27 cellular contexts compared by ENCODE assay signal in the genomic region with DNA sequence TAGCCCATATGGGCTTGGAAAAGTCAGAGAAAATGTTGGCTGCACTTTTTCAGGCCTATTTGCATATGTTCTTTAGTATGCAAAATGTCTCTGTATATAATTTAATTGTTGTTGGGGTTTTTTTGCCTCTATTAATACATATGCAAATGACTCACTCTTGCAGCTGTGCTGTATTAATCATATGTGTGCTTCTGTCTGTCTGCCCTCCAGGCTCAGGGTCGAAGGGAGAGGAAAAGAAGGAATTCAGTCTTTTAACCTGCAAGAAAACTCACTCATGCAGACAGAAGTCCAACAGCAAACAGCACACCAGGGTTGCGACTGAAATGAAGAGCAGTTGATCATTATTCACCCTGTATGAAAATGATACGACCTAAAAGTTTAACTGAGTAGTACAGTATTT.
DNase-seq lines count a peak whose midpoint lies in the region; ATAC-seq and TF ChIP-seq lines count a peak whose summit lies in the region.
"Had no signal": no experiment of that assay in that cellular context is flagged by ENCODE, and none has a peak within 500 bp of the region (broad histone marks: within the 10 kb centered on the region; RNA-seq: fewer than 3 reads in every experiment).

No MANE protein-coding gene starts in this region.

- H3K9me3 Mint-ChIP-seq in neural crest cell, result peaks cover 2% of the 10 kb centered on the region
- peaks cover 10 to 18% of the 10 kb centered on the region in 2 donors for H3K9me3 Mint-ChIP-seq in natural killer cell

- H3K4me3 ChIP-seq in epithelial cell of esophagus (ENCODE audit: low read length), result no peak overlapping the region
- H3K4me3 ChIP-seq: BLaER1, testis, uterus had no signal

- CTCF ChIA-PET in RWPE1 (lab: Yijun Ruan, JAX), result no interaction called here

- POLR2A ChIA-PET in RWPE1 (lab: Yijun Ruan, JAX; ENCODE audit: low non-redundant PET), result no interaction called here

- DNase-seq in LHCN-M2 (ENCODE audit: low read depth) (peak; percentile 0), RWPE1 (ENCODE audit: low spot score) (peak; percentile 4), epithelial cell of esophagus (ENCODE audit: low read depth) (peak; percentile 57), neural crest cell (ENCODE audit: low read depth, low spot score) (no peak), NCI-H226 (no peak), SKM-1 (lab: John Stamatoyannopoulos, UW; ENCODE audit: unreplicated experiment) (no peak), natural killer cell (no peak)
- DNase-seq: activated CD4-positive, alpha-beta T cell treated with anti-CD3 and anti-CD28 coated beads for 36 hours; activated CD8-positive, alpha-beta T cell treated with anti-CD3 and anti-CD28 coated beads, Interleukin-2, amount 10 ng/mL, durations not matched to agents 7 days and 5 days; activated effector memory CD4-positive, alpha-beta T cell treated with Interleukin-2 at 50 U/mL for 16 hours; activated T-cell treated with anti-CD3 and anti-CD28 coated beads for 4 hours; anterior cingulate cortex; central memory CD4-positive, alpha-beta T cell; GDM1; kidney glomerular epithelial cell; MV-4-11; NCI-H187 treated with DMSO at 0.1 percent for 48 hours; NCI-H748 treated with DMSO at 0.1 percent for 48 hours; stimulated activated naive CD4-positive, alpha-beta T cell; T-helper 2 cell; testis; uterus had no signal

- no peak for TF ChIP-seq CTCF in RWPE1 (conservative IDR thresholded peaks at IDR 0.05; ENCODE audit: low read depth)
- TF ChIP-seq CTCF in epithelial cell of esophagus (IDR thresholded peaks at IDR 0.05; ENCODE audit: insufficient read depth, low read depth, low read length, missing control alignments), result no peak
- TF ChIP-seq CTCF in neural crest cell (conservative IDR thresholded peaks at IDR 0.05), result no peak
- TF ChIP-seq CTCF in natural killer cell (IDR thresholded peaks at IDR 0.05), result no peak

- H3K4me1 Mint-ChIP-seq in neural crest cell, result peaks cover 43% of the 10 kb centered on the region
- no peaks in the 10 kb centered on the region for H3K4me1 Mint-ChIP-seq in natural killer cell
- H3K4me1 Mint-ChIP-seq: activated CD4-positive, alpha-beta T cell treated with anti-CD3 and anti-CD28 coated beads for 36 hours had no signal

- H3K27ac ChIP-seq in RWPE1, result no peak overlapping the region
- H3K27ac ChIP-seq: BLaER1, neutrophil, testis, uterus had no signal

- no peaks in the 10 kb centered on the region for H3K27me3 Mint-ChIP-seq in neural crest cell (ENCODE audit: low read depth)
- no peaks in the 10 kb centered on the region for H3K27me3 Mint-ChIP-seq in natural killer cell (ENCODE audit: low read depth in 2 of 2)
- H3K27me3 Mint-ChIP-seq: activated CD4-positive, alpha-beta T cell treated with anti-CD3 and anti-CD28 coated beads for 36 hours; activated naive CD8-positive, alpha-beta T cell; progenitor cell of endocrine pancreas had no signal

- no peak for ATAC-seq in activated CD4-positive, CD25-positive, alpha-beta regulatory T cell treated with anti-CD3 and anti-CD28 coated beads, Interleukin-2, amount 50 U/mL, for 24 hours
- ATAC-seq in natural killer cell, result no peak
- ATAC-seq: activated CD4-positive, alpha-beta T cell treated with anti-CD3 and anti-CD28 coated beads for 36 hours; activated CD8-positive, alpha-beta T cell treated with anti-CD3 and anti-CD28 coated beads, Interleukin-2, amount 10 ng/mL, durations not matched to agents 7 days and 5 days had no signal

- H3K4me3 Mint-ChIP-seq in neural crest cell (peak overlapping the region; percentile 9), natural killer cell (no peak overlapping the region)
- H3K4me3 Mint-ChIP-seq: activated CD4-positive, alpha-beta T cell treated with anti-CD3 and anti-CD28 coated beads for 36 hours; activated CD8-positive, alpha-beta T cell treated with anti-CD3 and anti-CD28 coated beads, Interleukin-2, amount 10 ng/mL, durations not matched to agents 7 days and 5 days; activated naive CD8-positive, alpha-beta T cell had no signal

- H3K27ac Mint-ChIP-seq in neural crest cell (ENCODE audit: unreplicated experiment), result peak overlapping the region; percentile 10
- no peak overlapping the region for H3K27ac Mint-ChIP-seq in natural killer cell
- H3K27ac Mint-ChIP-seq: activated CD4-positive, alpha-beta T cell treated with anti-CD3 and anti-CD28 coated beads for 36 hours; activated CD8-positive, alpha-beta T cell treated with anti-CD3 and anti-CD28 coated beads, Interleukin-2, amount 10 ng/mL, durations not matched to agents 7 days and 5 days; activated naive CD8-positive, alpha-beta T cell; progenitor cell of endocrine pancreas had no signal

- peaks cover 11% of the 10 kb centered on the region for H3K36me3 Mint-ChIP-seq in neural crest cell (ENCODE audit: low read depth)
- H3K36me3 Mint-ChIP-seq in natural killer cell, result no peaks in the 10 kb centered on the region
- H3K36me3 Mint-ChIP-seq: activated naive CD8-positive, alpha-beta T cell had no signal

- intact Hi-C loops in natural killer cell (cut with micrococcal nuclease), result no loop called here

Comparison
In these comparisons a context has a peak if more than half of its experiments do, and no peak if none do; other contexts are left out.
1. DNase-seq: peak in LHCN-M2 (single experiment), RWPE1 (single experiment) and epithelial cell of esophagus (single experiment); none in neural crest cell (single experiment), NCI-H226 (single experiment), SKM-1 (single experiment) and natural killer cell (single experiment).